ENCODE assay signal across 8 cellular contexts in the genomic region with DNA sequence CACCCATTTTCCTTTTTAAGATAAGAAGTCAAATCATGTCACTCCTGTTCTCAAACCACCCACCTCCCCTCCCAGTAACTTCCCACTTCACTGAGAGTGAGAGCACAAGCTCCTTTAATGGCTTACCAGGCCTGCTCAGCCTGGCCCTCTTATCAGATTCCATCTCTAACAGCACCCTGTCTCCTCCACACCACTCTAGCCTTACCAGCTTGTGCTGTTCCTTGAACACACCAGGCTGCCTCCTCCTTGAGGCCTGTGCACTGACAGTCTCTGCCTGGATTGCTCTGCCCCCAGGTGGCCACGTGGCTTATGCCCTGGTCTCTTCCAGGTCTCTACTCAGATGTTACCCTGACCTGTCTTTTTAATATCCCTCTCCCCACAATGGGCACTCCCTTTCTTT. TPM values are rescaled to one million over a fixed set of nuclear protein-coding genes. Genes with fewer than 3 reads are reported as not detected.
DNase-seq lines count a peak whose midpoint lies in the region; ATAC-seq and TF ChIP-seq lines count a peak whose summit lies in the region.

No MANE protein-coding gene starts in this region.

- peak overlapping the region; percentile 43 for H2BK5ac ChIP-seq in IMR-90 (ENCODE audit: low read depth, low read length, poor library complexity, severe bottlenecking)

- TF ChIP-seq RAD21 in IMR-90 (IDR thresholded peaks at IDR 0.05; ENCODE audit: low read length) = peak; percentile 59

- peak; percentile 54 for TF ChIP-seq CTCF in IMR-90 (conservative IDR thresholded peaks at IDR 0.05; ENCODE audit: low read depth, low read length)
- TF ChIP-seq CTCF in WERI-Rb-1 (IDR thresholded peaks at IDR 0.05; ENCODE audit: low read depth, low read length) = peak; percentile 75
- peak; percentile 61 for TF ChIP-seq CTCF in foreskin keratinocyte (conservative IDR thresholded peaks at IDR 0.05)

- peaks cover 26 to 47% of the 10 kb centered on the region in 2 experiments for H3K79me1 ChIP-seq in IMR-90 (ENCODE audit: low read depth in 1 of 2, low read length in 2 of 2)

- H2BK15ac ChIP-seq in IMR-90 (ENCODE audit: low read depth, low read length) = peak overlapping the region; percentile 61; the same call in 2 of the 3 replicates

- no peak overlapping the region for H3K56ac ChIP-seq in IMR-90 (ENCODE audit: extremely low read depth, insufficient read depth, low read length)

- H3K4me3 ChIP-seq in IMR-90 (ENCODE audit: insufficient read depth, low read depth, low read length) (no peak overlapping the region), WERI-Rb-1 (ENCODE audit: low read depth, low read length) (no peak overlapping the region)

- WGBS in IMR-90 (ENCODE audit: extremely low coverage in 2 of 2, insufficient read length in 1 of 2), 2 experiments = 17% methylated on average over 1 of the region's 1 CpG; no CpG with 5 or more reads in 1 of the 2 experiments

- in situ Hi-C loops in IMR-90 (cut with MboI; ENCODE audit: low sequenced_read_pairs) = no loop called here

- peak overlapping the region; percentile 69 for H4K5ac ChIP-seq in IMR-90 (ENCODE audit: low read depth, low read length)

- peak overlapping the region; percentile 48 for H2BK20ac ChIP-seq in IMR-90 (ENCODE audit: low read depth, low read length)

- peak overlapping the region; percentile 76 for H2AFZ ChIP-seq in IMR-90 (replicated peaks; ENCODE audit: low read length, poor library complexity)

- no peak overlapping the region for H3K9ac ChIP-seq in IMR-90 (ENCODE audit: low read depth, low read length)

- H3K4me1 ChIP-seq in IMR-90 (ENCODE audit: control insufficient read depth, insufficient read depth, low read length) (peaks cover 25% of the 10 kb centered on the region), foreskin keratinocyte (peaks cover 3% of the 10 kb centered on the region)

- H3K14ac ChIP-seq in IMR-90 (replicated peaks; ENCODE audit: low read depth, low read length) = peak overlapping the region; percentile 88

- H2AK9ac ChIP-seq in IMR-90 (replicated peaks; ENCODE audit: low read depth, low read length, poor library complexity) = peak overlapping the region; percentile 83

- H3K18ac ChIP-seq in IMR-90 (ENCODE audit: low read depth, low read length) = peak overlapping the region; percentile 38; the same call in 1 of the 2 replicates

- POLR2A ChIA-PET in IMR-90 (lab: Charles Lee; ENCODE audit: unreplicated experiment) = no interaction called here

- H4K20me1 ChIP-seq in IMR-90 (ENCODE audit: insufficient read depth, low read length) = no peaks in the 10 kb centered on the region

- no peak overlapping the region for H3K4me2 ChIP-seq in IMR-90 (ENCODE audit: low read depth, low read length)

- H3K4ac ChIP-seq in IMR-90 (ENCODE audit: low read depth, low read length) = peak overlapping the region; percentile 84

- H2BK120ac ChIP-seq in IMR-90 (ENCODE audit: low read depth, low read length) = peak overlapping the region; percentile 55

- no peaks in the 10 kb centered on the region for H3K9me3 ChIP-seq in IMR-90 (ENCODE audit: control insufficient read depth, insufficient read depth, low read length)
- H3K9me3 ChIP-seq in WERI-Rb-1 (ENCODE audit: severe bottlenecking) = no peaks in the 10 kb centered on the region

- BruUV-seq in IMR-90 (replicated peaks; lab: Mats Ljungman, UMichigan) = no TSS peak

- peaks cover 7% of the 10 kb centered on the region for H3K9me1 ChIP-seq in IMR-90 (ENCODE audit: insufficient read depth, low read length)

- CTCF ChIA-PET in IMR-90 (lab: Yijun Ruan, JAX) = interaction anchor here (1.0 to 2.1 kb wide), 6 partner anchors 10 to 84 kb away, joined by 3 to 7 read pairs (median 4); no protein-coding TSS in a partner anchor

- H3K36me3 ChIP-seq in IMR-90 (ENCODE audit: control insufficient read depth, insufficient read depth, low read length) (no peaks in the 10 kb centered on the region), WERI-Rb-1 (no peaks in the 10 kb centered on the region; the same call in 1 of the 2 replicates)

- peak overlapping the region; percentile 94 for H2AK5ac ChIP-seq in IMR-90 (ENCODE audit: low read depth, low read length)

- H3K27me3 ChIP-seq in IMR-90 (ENCODE audit: control insufficient read depth, insufficient read depth, low read length) (no peaks in the 10 kb centered on the region), WERI-Rb-1 (ENCODE audit: insufficient read depth, low read depth, severe bottlenecking) (no peaks in the 10 kb centered on the region), foreskin keratinocyte (no peaks in the 10 kb centered on the region)

- peak overlapping the region; percentile 28; the same call in 1 of the 2 replicates for H3K27ac ChIP-seq in IMR-90 (ENCODE audit: insufficient read depth, low read length)
- no peak overlapping the region for H3K27ac ChIP-seq in WERI-Rb-1
- H3K27ac ChIP-seq in foreskin keratinocyte = no peak overlapping the region

- dilution Hi-C loops in IMR-90 (cut with HindIII; ENCODE audit: low sequenced_read_pairs, unreplicated experiment) = no loop called here

- peak; percentile 48 for ATAC-seq in IMR-90 (ENCODE audit: low read depth)
- peak; percentile 68 for ATAC-seq in foreskin keratinocyte
- ATAC-seq in GM21737 (IDR thresholded peaks at IDR 0.05; ENCODE audit: unreplicated experiment) = no peak

- H3K23ac ChIP-seq in IMR-90 (ENCODE audit: low read depth, low read length) = peak overlapping the region; percentile 50; the same call in 1 of the 2 replicates

- DNase-seq in activated effector memory CD4-positive, alpha-beta T cell treated with anti-CD3 and anti-CD28 coated beads, Interleukin-2, amount 50 U/mL, for 16 hours = peak; percentile 63
- DNase-seq in activated effector memory CD4-positive, alpha-beta T cell treated with Interleukin-2 at 50 U/mL for 16 hours = no peak
- DNase-seq in IMR-90 = peak; percentile 55
- peak; percentile 64 for DNase-seq in WERI-Rb-1
- DNase-seq in foreskin keratinocyte = no peak
- peak; percentile 13 for DNase-seq in stimulated activated CD4-positive, alpha-beta T cell treated with anti-CD3 and anti-CD28 coated beads, Interleukin-4, amount 100 ng/mL, for 24 hours
- no peak for DNase-seq in NCI-H187 treated with DMSO at 0.1 percent for 48 hours (lab: John Stamatoyannopoulos, UW)

- H4K8ac ChIP-seq in IMR-90 (ENCODE audit: low read depth in 2 of 2, low read length in 2 of 2) = peak overlapping the region in 1 of 2 experiments; percentile 44; a peak in 3 of 4 replicates

- intact Hi-C loops in IMR-90 (cut with micrococcal nuclease) = no loop called here

- peak overlapping the region; percentile 74 for H4K91ac ChIP-seq in IMR-90 (ENCODE audit: insufficient read depth, low read depth, low read length)

- no peak for TF ChIP-seq POLR2A in IMR-90 (IDR thresholded peaks at IDR 0.05; ENCODE audit: low read depth, low read length)

TF ChIP-seq in IMR-90, 13 proteins besides CTCF, POLR2A, EP300 and RAD21:
- TF ChIP-seq, protein P1, sequence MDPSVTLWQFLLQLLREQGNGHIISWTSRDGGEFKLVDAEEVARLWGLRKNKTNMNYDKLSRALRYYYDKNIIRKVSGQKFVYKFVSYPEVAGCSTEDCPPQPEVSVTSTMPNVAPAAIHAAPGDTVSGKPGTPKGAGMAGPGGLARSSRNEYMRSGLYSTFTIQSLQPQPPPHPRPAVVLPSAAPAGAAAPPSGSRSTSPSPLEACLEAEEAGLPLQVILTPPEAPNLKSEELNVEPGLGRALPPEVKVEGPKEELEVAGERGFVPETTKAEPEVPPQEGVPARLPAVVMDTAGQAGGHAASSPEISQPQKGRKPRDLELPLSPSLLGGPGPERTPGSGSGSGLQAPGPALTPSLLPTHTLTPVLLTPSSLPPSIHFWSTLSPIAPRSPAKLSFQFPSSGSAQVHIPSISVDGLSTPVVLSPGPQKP (IDR thresholded peaks at IDR 0.05; ENCODE audit: borderline replicate concordance, low read depth, low read length) = no peak
- TF ChIP-seq FOS (IDR thresholded peaks at IDR 0.05; ENCODE audit: low read depth, low read length) (no peak), CHD1 (IDR thresholded peaks at IDR 0.05; ENCODE audit: low read depth, low read length) (no peak), MAFK (IDR thresholded peaks at IDR 0.05; ENCODE audit: low read depth, low read length) (no peak), BHLHE40 (IDR thresholded peaks at IDR 0.05; ENCODE audit: low read depth, low read length) (no peak), SMC3 (IDR thresholded peaks at IDR 0.05; ENCODE audit: low read depth, low read length) (peak; percentile 60), MXI1 (IDR thresholded peaks at IDR 0.05; ENCODE audit: borderline replicate concordance, low read depth, low read length) (peak; percentile 20; the same call in 1 of the 2 replicates), RFX5 (IDR thresholded peaks at IDR 0.05; ENCODE audit: low read depth, low read length) (no peak)
- TF ChIP-seq, protein P2, sequence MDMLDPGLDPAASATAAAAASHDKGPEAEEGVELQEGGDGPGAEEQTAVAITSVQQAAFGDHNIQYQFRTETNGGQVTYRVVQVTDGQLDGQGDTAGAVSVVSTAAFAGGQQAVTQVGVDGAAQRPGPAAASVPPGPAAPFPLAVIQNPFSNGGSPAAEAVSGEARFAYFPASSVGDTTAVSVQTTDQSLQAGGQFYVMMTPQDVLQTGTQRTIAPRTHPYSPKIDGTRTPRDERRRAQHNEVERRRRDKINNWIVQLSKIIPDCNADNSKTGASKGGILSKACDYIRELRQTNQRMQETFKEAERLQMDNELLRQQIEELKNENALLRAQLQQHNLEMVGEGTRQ (IDR thresholded peaks at IDR 0.05; ENCODE audit: low read depth, low read length) = peak; percentile 20; the same call in 1 of the 2 replicates
TF ChIP-seq in IMR-90: peak in this region for 3.

RNA-seq across cellular contexts. Expression of a gene that starts 40.1 kb away (rescaled TPM):
- total RNA-seq in IMR-90 (2012; rRNA removed) (7.2 TPM in 2 replicates), foreskin keratinocyte (16.9 and 17.0 TPM in 2 replicates)
- polyA plus RNA-seq in IMR-90 (2012; rRNA removed) (36.5 and 36.6 TPM in 2 replicates), foreskin keratinocyte (16.8 and 20.6 TPM in 2 replicates)
- 23.4 and 26.6 TPM in 2 replicates for polyA plus RNA-seq in IMR-90 (2012; cell fraction: cytosol; rRNA removed)
- 208 and 301 TPM in 2 replicates for polyA plus RNA-seq in IMR-90 (2012; cell fraction: nucleus; rRNA removed; ENCODE audit: low replicate concordance)

Comparison
In these comparisons a context has a peak if more than half of its experiments do, and no peak if none do; other contexts are left out.
1. DNase-seq: peak in activated effector memory CD4-positive, alpha-beta T cell treated with anti-CD3 and anti-CD28 coated beads, Interleukin-2, amount 50 U/mL, for 16 hours (single experiment), IMR-90 (single experiment), WERI-Rb-1 (single experiment) and stimulated activated CD4-positive, alpha-beta T cell treated with anti-CD3 and anti-CD28 coated beads, Interleukin-4, amount 100 ng/mL, for 24 hours (single experiment); none in activated effector memory CD4-positive, alpha-beta T cell treated with Interleukin-2 at 50 U/mL for 16 hours (single experiment), foreskin keratinocyte (0 of 2) and NCI-H187 treated with DMSO at 0.1 percent for 48 hours (single experiment).
2. Peak in every context shown above with its lines, with median percentiles within 50 percentile points of each other: CTCF ChIP-seq.